ENCODE assay signal across 23 cellular contexts in genomic region chr20:39016076-39016475, GRCh38. TPM values are rescaled to one million over a fixed set of nuclear protein-coding genes. Genes with fewer than 3 reads are reported as not detected.
DNase-seq lines count a peak whose midpoint lies in the region; ATAC-seq and TF ChIP-seq lines count a peak whose summit lies in the region.
"Had no signal": no experiment of that assay in that cellular context is flagged by ENCODE, and none has a peak within 500 bp of the region (broad histone marks: within the 10 kb centered on the region; RNA-seq: fewer than 3 reads in every experiment).

No MANE protein-coding gene starts in this region.

- H3K36me3 Mint-ChIP-seq in CD4-positive, CD25-positive, alpha-beta regulatory T cell = peaks cover 68% of the 10 kb centered on the region

- no peak overlapping the region for H3K4me3 ChIP-seq in CD4-positive, CD25-positive, alpha-beta regulatory T cell (ENCODE audit: low read depth, low read length)
- no peak overlapping the region for H3K4me3 ChIP-seq in RWPE2 (ENCODE audit: severe bottlenecking)
- no peak overlapping the region for H3K4me3 ChIP-seq in esophagus (ENCODE audit: low read depth in 1 of 2, low read length in 2 of 2)
- H3K4me3 ChIP-seq: ascending aorta, heart right ventricle, psoas muscle, upper lobe of right lung had no signal

- H3K27me3 Mint-ChIP-seq in CD4-positive, CD25-positive, alpha-beta regulatory T cell = no peaks in the 10 kb centered on the region
- H3K27me3 Mint-ChIP-seq: activated naive CD4-positive, alpha-beta T cell treated with anti-CD3 and anti-CD28 coated beads, Interleukin-2, amount 50 U/mL, for 24 hours; memory B cell had no signal

- H3K27ac Mint-ChIP-seq in CD4-positive, CD25-positive, alpha-beta regulatory T cell = peak overlapping the region in 2 of 3 donors; percentile 43 to 73
- H3K27ac Mint-ChIP-seq: activated naive CD4-positive, alpha-beta T cell treated with anti-CD3 and anti-CD28 coated beads, Interleukin-2, amount 50 U/mL, for 24 hours; memory B cell; T-helper 2 cell treated with Interferon-gamma antibody and Interleukin-4, amounts not matched to agents 5 μg/mL and 100 μg/mL, for 36 hours had no signal

- H3K4me1 Mint-ChIP-seq in CD4-positive, CD25-positive, alpha-beta regulatory T cell = peaks cover 0 to 11% (median 7%) of the 10 kb centered on the region in 4 donors
- H3K4me1 Mint-ChIP-seq: memory B cell had no signal

- no peak for ATAC-seq in CD4-positive, CD25-positive, alpha-beta regulatory T cell (ENCODE audit: low read depth in 2 of 2)
- ATAC-seq in RWPE2 (ENCODE audit: low read depth) (peak; percentile 44), HG02610 (IDR thresholded peaks at IDR 0.05; ENCODE audit: unreplicated experiment) (no peak), HG02798 (IDR thresholded peaks at IDR 0.05; ENCODE audit: poor library complexity, unreplicated experiment) (no peak)
- ATAC-seq: heart right ventricle, left colon, psoas muscle, upper lobe of right lung had no signal

- no peaks in the 10 kb centered on the region for H3K4me1 ChIP-seq in CD4-positive, CD25-positive, alpha-beta regulatory T cell (ENCODE audit: control insufficient read depth, insufficient read depth, low read length, poor library complexity, severe bottlenecking)
- H3K4me1 ChIP-seq in RWPE2 (ENCODE audit: insufficient read depth, poor library complexity, severe bottlenecking) (peaks cover 11% of the 10 kb centered on the region), esophagus (ENCODE audit: control insufficient read depth in 2 of 2, insufficient read depth in 2 of 2, low read length in 1 of 2) (peaks cover 0 to 7% of the 10 kb centered on the region in 2 donors)
- H3K4me1 ChIP-seq: ascending aorta, heart right ventricle, psoas muscle, upper lobe of right lung had no signal

- TF ChIP-seq CTCF in RWPE2 (IDR thresholded peaks at IDR 0.05; ENCODE audit: poor library complexity, severe bottlenecking) = no peak

- WGBS in esophagus, 2 donors = 87% methylated on average over 3 of the region's 3 CpGs

- H3K27ac ChIP-seq in CD4-positive, CD25-positive, alpha-beta regulatory T cell (ENCODE audit: insufficient read depth, low read length, poor library complexity, severe bottlenecking) = no peak overlapping the region
- peak overlapping the region; percentile 5 for H3K27ac ChIP-seq in RWPE2 (ENCODE audit: poor library complexity, severe bottlenecking)
- H3K27ac ChIP-seq in esophagus (ENCODE audit: low read depth in 2 of 2, low read length in 1 of 2) = peak overlapping the region; percentile 34 to 47
- H3K27ac ChIP-seq: ascending aorta, heart right ventricle, psoas muscle, upper lobe of right lung had no signal

- H3K9me3 ChIP-seq in CD4-positive, CD25-positive, alpha-beta regulatory T cell (ENCODE audit: control insufficient read depth in 2 of 2, low read length in 2 of 2) = no peaks in the 10 kb centered on the region
- H3K9me3 ChIP-seq in RWPE2 (ENCODE audit: severe bottlenecking) = no peaks in the 10 kb centered on the region
- no peaks in the 10 kb centered on the region for H3K9me3 ChIP-seq in esophagus (ENCODE audit: control insufficient read depth in 2 of 2, insufficient read depth in 1 of 2, low read depth in 1 of 2, low read length in 1 of 2)
- H3K9me3 ChIP-seq: ascending aorta, psoas muscle, upper lobe of right lung had no signal

- H3K36me3 ChIP-seq in CD4-positive, CD25-positive, alpha-beta regulatory T cell (ENCODE audit: control insufficient read depth, insufficient read depth, low read length) = peaks cover 63% of the 10 kb centered on the region
- H3K36me3 ChIP-seq in RWPE2 (ENCODE audit: low read depth) (peaks cover 91% of the 10 kb centered on the region), esophagus (ENCODE audit: control insufficient read depth in 2 of 2, insufficient read depth in 2 of 2, low read length in 1 of 2) (peaks cover 0 to 10% of the 10 kb centered on the region in 2 donors)

- H3K9me3 Mint-ChIP-seq in CD4-positive, CD25-positive, alpha-beta regulatory T cell = peaks cover 0 to 2% (median 0%) of the 10 kb centered on the region in 7 donors
- H3K9me3 Mint-ChIP-seq: activated naive CD4-positive, alpha-beta T cell treated with anti-CD3 and anti-CD28 coated beads, Interleukin-2, amount 50 U/mL, for 24 hours; memory B cell; T-helper 2 cell treated with Interferon-gamma antibody and Interleukin-4, amounts not matched to agents 5 μg/mL and 100 μg/mL, for 36 hours had no signal

- H3K27me3 ChIP-seq in CD4-positive, CD25-positive, alpha-beta regulatory T cell (ENCODE audit: control insufficient read depth, insufficient read depth, low read length) = no peaks in the 10 kb centered on the region
- no peaks in the 10 kb centered on the region for H3K27me3 ChIP-seq in RWPE2 (ENCODE audit: insufficient read depth, poor library complexity, severe bottlenecking)
- no peaks in the 10 kb centered on the region for H3K27me3 ChIP-seq in esophagus (ENCODE audit: control insufficient read depth in 1 of 2, insufficient read depth in 2 of 2, low read length in 2 of 2)
- H3K27me3 ChIP-seq: ascending aorta, heart right ventricle, upper lobe of right lung had no signal

- peak; percentile 33 for DNase-seq in NCI-H748 (lab: John Stamatoyannopoulos, UW; ENCODE audit: unreplicated experiment)
- DNase-seq in NCI-H748 treated with DMSO at 0.1 percent for 48 hours (lab: John Stamatoyannopoulos, UW) = no peak
- DNase-seq in CD4-positive, CD25-positive, alpha-beta regulatory T cell = no peak
- DNase-seq in RWPE2 (ENCODE audit: low spot score) = no peak
- no peak for DNase-seq in DMS 273 (lab: John Stamatoyannopoulos, UW; ENCODE audit: unreplicated experiment)
- DNase-seq: 8988T; activated CD4-positive, alpha-beta T cell treated with anti-CD3 and anti-CD28 coated beads, Interleukin-2, amount 50 U/mL, for 4 hours; central memory CD4-positive, alpha-beta T cell; COR-L47; heart right ventricle; left colon; NCI-H1694; NCI-H2171; NCI-H524; psoas muscle; upper lobe of right lung had no signal

- H3K4me3 Mint-ChIP-seq in CD4-positive, CD25-positive, alpha-beta regulatory T cell = no peak overlapping the region
- H3K4me3 Mint-ChIP-seq: activated naive CD4-positive, alpha-beta T cell treated with anti-CD3 and anti-CD28 coated beads, Interleukin-2, amount 50 U/mL, for 24 hours; memory B cell; T-helper 2 cell treated with Interferon-gamma antibody and Interleukin-4, amounts not matched to agents 5 μg/mL and 100 μg/mL, for 36 hours had no signal

RNA-seq across cellular contexts. Expression of gene DHX35, which starts 53.9 kb away (rescaled TPM):
- total RNA-seq in CD4-positive, CD25-positive, alpha-beta regulatory T cell = 12.4 TPM
- polyA plus RNA-seq in CD4-positive, CD25-positive, alpha-beta regulatory T cell = 1 to 10 TPM; 4.0 to 5.8 (median 5.3) TPM
- 1 to 10 TPM; 6.5 to 9.6 TPM for polyA plus RNA-seq in esophagus
